Comparison of ENCODE assay signal across 9 cellular contexts in the genomic region with DNA sequence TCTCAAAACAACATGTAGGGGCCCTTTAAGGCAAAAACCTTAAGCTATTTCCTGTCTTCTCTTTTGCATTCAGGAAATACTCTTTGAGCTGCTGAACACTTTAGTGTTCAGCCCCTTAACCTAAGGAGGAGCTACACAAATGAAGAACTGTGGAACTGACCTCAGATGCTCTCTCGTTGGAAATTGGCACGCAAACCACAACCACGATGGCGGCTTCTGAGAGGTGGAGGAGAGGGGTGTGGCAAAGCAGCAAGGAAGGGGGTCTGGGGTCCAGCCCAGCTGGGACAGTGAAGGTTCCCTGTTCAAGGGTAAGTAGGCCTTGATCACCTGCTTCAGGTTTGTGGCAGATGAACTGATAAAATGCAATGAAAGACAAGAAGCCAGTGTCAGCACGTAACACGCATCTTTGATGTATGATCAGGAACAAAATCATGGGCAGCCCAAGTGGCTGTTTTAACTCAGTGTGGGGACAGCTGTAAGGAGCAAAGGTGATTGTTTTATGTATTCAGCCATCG.
DNase-seq lines count a peak whose midpoint lies in the region; TF ChIP-seq lines count a peak whose summit lies in the region.
"Had no signal": no experiment of that assay in that cellular context is flagged by ENCODE, and none has a peak within 500 bp of the region (broad histone marks: within the 10 kb centered on the region; RNA-seq: fewer than 3 reads in every experiment).

No MANE protein-coding gene starts in this region.

- no peak overlapping the region for H3K4ac ChIP-seq in mesendoderm (ENCODE audit: low read depth, low read length)

- POLR2A ChIA-PET in activated CD4-positive, alpha-beta memory T cell treated with anti-CD3 and anti-CD28 coated beads, Interleukin-2, amount 10 ng/mL, durations not matched to agents 7 days and 5 days (lab: Charles Lee) = interaction anchor here (0.8 to 5.7 kb wide), 16 partner anchors 10 to 329 kb away, joined by 3 to 62 read pairs (median 4); partner anchors contain the start of gene TNRC6C
- POLR2A ChIA-PET in RWPE1 (lab: Yijun Ruan, JAX; ENCODE audit: low non-redundant PET) = no interaction called here

- no peaks in the 10 kb centered on the region for H3K9me2 ChIP-seq in MM.1S (replicated peaks; ENCODE audit: insufficient read depth, low read length)

- no peaks in the 10 kb centered on the region for H4K20me1 ChIP-seq in MM.1S (ENCODE audit: insufficient read depth, low read length)

- H3K36me3 Mint-ChIP-seq in activated CD4-positive, alpha-beta memory T cell treated with anti-CD3 and anti-CD28 coated beads, Interleukin-2, amount 10 ng/mL, durations not matched to agents 7 days and 5 days (ENCODE audit: low read depth) = peaks cover 30% of the 10 kb centered on the region
- peaks cover 20% of the 10 kb centered on the region for H3K36me3 Mint-ChIP-seq in stimulated activated naive CD8-positive, alpha-beta T cell treated with anti-CD3 and anti-CD28 coated beads, Interleukin-15, Interleukin-2, amounts not matched to agents 100 ng/mL and 50 ng/mL, for 24 hours (ENCODE audit: low read depth)

- H2BK120ac ChIP-seq in mesendoderm (ENCODE audit: low read depth, low read length) = no peak overlapping the region

- H3K4me3 Mint-ChIP-seq in activated CD4-positive, alpha-beta memory T cell treated with anti-CD3 and anti-CD28 coated beads, Interleukin-2, amount 10 ng/mL, durations not matched to agents 7 days and 5 days = peak overlapping the region; percentile 85
- H3K4me3 Mint-ChIP-seq in stimulated activated naive CD8-positive, alpha-beta T cell treated with anti-CD3 and anti-CD28 coated beads, Interleukin-15, Interleukin-2, amounts not matched to agents 100 ng/mL and 50 ng/mL, for 24 hours = peak overlapping the region; percentile 88

- no peak overlapping the region for H2BK5ac ChIP-seq in mesendoderm (ENCODE audit: low read length)

- H3K27me3 ChIP-seq in MM.1S (replicated peaks; ENCODE audit: insufficient read depth, low read length) (no peaks in the 10 kb centered on the region), mesendoderm (ENCODE audit: insufficient read depth, low read length, poor library complexity) (no peaks in the 10 kb centered on the region), tibial artery (no peaks in the 10 kb centered on the region)

- H3K27ac Mint-ChIP-seq in activated CD4-positive, alpha-beta memory T cell treated with anti-CD3 and anti-CD28 coated beads, Interleukin-2, amount 10 ng/mL, durations not matched to agents 7 days and 5 days = peak overlapping the region; percentile 97
- H3K27ac Mint-ChIP-seq in stimulated activated naive CD8-positive, alpha-beta T cell treated with anti-CD3 and anti-CD28 coated beads, Interleukin-15, Interleukin-2, amounts not matched to agents 100 ng/mL and 50 ng/mL, for 24 hours = peak overlapping the region; percentile 96

- H2BK15ac ChIP-seq in mesendoderm (replicated peaks; ENCODE audit: low read depth) = no peak overlapping the region

- peak overlapping the region; percentile 71 for H3K9ac ChIP-seq in MM.1S (ENCODE audit: low read length)
- no peak overlapping the region for H3K9ac ChIP-seq in mesendoderm (ENCODE audit: low read length)

- DNase-seq in MM.1S (peak; percentile 93), germinal center (ENCODE audit: low spot score) (peak; percentile 53), RWPE1 (ENCODE audit: low spot score) (no peak), mesendoderm (no peak), tibial artery (no peak)
- peak; percentile 90 for DNase-seq in activated CD4-positive, alpha-beta memory T cell treated with anti-CD3 and anti-CD28 coated beads, Interleukin-2, amount 10 ng/mL, durations not matched to agents 7 days and 5 days
- DNase-seq: foreskin melanocyte had no signal

- no peaks in the 10 kb centered on the region for H3K79me1 ChIP-seq in mesendoderm (ENCODE audit: low read length)

- H3K4me1 ChIP-seq in MM.1S (ENCODE audit: low read length) = peaks cover 17% of the 10 kb centered on the region
- no peaks in the 10 kb centered on the region for H3K4me1 ChIP-seq in mesendoderm (ENCODE audit: control insufficient read depth, low read depth, low read length)
- no peaks in the 10 kb centered on the region for H3K4me1 ChIP-seq in tibial artery
- H3K4me1 ChIP-seq: prostate gland had no signal

- no peak overlapping the region for H3K18ac ChIP-seq in mesendoderm (ENCODE audit: low read length)

- no CpG with 5 or more reads among the region's 7 CpGs for WGBS in mesendoderm (ENCODE audit: extremely low coverage, insufficient coverage, low lambda C conversion rate)

- H3K4me3 ChIP-seq in MM.1S (ENCODE audit: low read length) (peak overlapping the region; percentile 64), mesendoderm (ENCODE audit: low read length) (no peak overlapping the region), tibial artery (no peak overlapping the region)
- H3K4me3 ChIP-seq: prostate gland had no signal

- intact Hi-C loops in tibial artery (cut with DNase I; ENCODE audit: low total_unique reads) = no loop called here

- CTCF ChIA-PET in activated CD4-positive, alpha-beta memory T cell treated with anti-CD3 and anti-CD28 coated beads, Interleukin-2, amount 10 ng/mL, durations not matched to agents 7 days and 5 days (lab: Charles Lee) = interaction anchor here (0.8 to 2.8 kb wide), 7 partner anchors 16 to 354 kb away, joined by 3 to 15 read pairs (median 3); no protein-coding TSS in a partner anchor
- CTCF ChIA-PET in RWPE1 (lab: Yijun Ruan, JAX) = no interaction called here

- H3K27ac ChIP-seq in MM.1S (ENCODE audit: low read length) = peak overlapping the region; percentile 93
- H3K27ac ChIP-seq in RWPE1 = no peak overlapping the region
- H3K27ac ChIP-seq in mesendoderm (ENCODE audit: low read depth, low read length) = no peak overlapping the region
- H3K27ac ChIP-seq in tibial artery = no peak overlapping the region
- H3K27ac ChIP-seq: prostate gland had no signal

- no peak overlapping the region for H4K8ac ChIP-seq in mesendoderm (ENCODE audit: low read depth, low read length)

- peaks cover 20% of the 10 kb centered on the region for H3K9me3 Mint-ChIP-seq in activated CD4-positive, alpha-beta memory T cell treated with anti-CD3 and anti-CD28 coated beads, Interleukin-2, amount 10 ng/mL, durations not matched to agents 7 days and 5 days
- H3K9me3 Mint-ChIP-seq in stimulated activated naive CD8-positive, alpha-beta T cell treated with anti-CD3 and anti-CD28 coated beads, Interleukin-15, Interleukin-2, amounts not matched to agents 100 ng/mL and 50 ng/mL, for 24 hours = peaks cover 20% of the 10 kb centered on the region

- no peak overlapping the region for H4K5ac ChIP-seq in mesendoderm (ENCODE audit: low read length)

- H3K79me2 ChIP-seq in MM.1S (ENCODE audit: low read length) = peaks cover 4% of the 10 kb centered on the region
- H3K79me2 ChIP-seq in mesendoderm (ENCODE audit: control insufficient read depth, insufficient read depth, low read length) = no peaks in the 10 kb centered on the region

- TF ChIP-seq CTCF in MM.1S (IDR thresholded peaks at IDR 0.05; ENCODE audit: low read length) = no peak
- no peak for TF ChIP-seq CTCF in RWPE1 (conservative IDR thresholded peaks at IDR 0.05; ENCODE audit: low read depth)
- no peak for TF ChIP-seq CTCF in tibial artery (IDR thresholded peaks at IDR 0.05)

- no peak overlapping the region for H3K23ac ChIP-seq in mesendoderm (ENCODE audit: low read length)

- H3K4me1 Mint-ChIP-seq in activated CD4-positive, alpha-beta memory T cell treated with anti-CD3 and anti-CD28 coated beads, Interleukin-2, amount 10 ng/mL, durations not matched to agents 7 days and 5 days = peaks cover 46% of the 10 kb centered on the region
- H3K4me1 Mint-ChIP-seq in stimulated activated naive CD8-positive, alpha-beta T cell treated with anti-CD3 and anti-CD28 coated beads, Interleukin-15, Interleukin-2, amounts not matched to agents 100 ng/mL and 50 ng/mL, for 24 hours (ENCODE audit: low read depth) = peaks cover 44% of the 10 kb centered on the region

- H3K4me2 ChIP-seq in MM.1S (ENCODE audit: low read depth, low read length) = peak overlapping the region; percentile 73
- H3K4me2 ChIP-seq in mesendoderm (ENCODE audit: low read length) = no peak overlapping the region

- H3K9me3 ChIP-seq in MM.1S (replicated peaks; ENCODE audit: insufficient read depth, low read length) (no peaks in the 10 kb centered on the region; the same call in 1 of the 2 replicates), tibial artery (no peaks in the 10 kb centered on the region)
- H3K9me3 ChIP-seq: prostate gland had no signal

- H3F3A ChIP-seq in MM.1S (ENCODE audit: insufficient read depth, low read length) = peaks cover 23% of the 10 kb centered on the region

- peak overlapping the region; percentile 72 for H2AFZ ChIP-seq in MM.1S (ENCODE audit: low read length)

- H3K36me3 ChIP-seq in MM.1S (replicated peaks; ENCODE audit: insufficient read depth, low read length) = no peaks in the 10 kb centered on the region
- no peaks in the 10 kb centered on the region for H3K36me3 ChIP-seq in mesendoderm (ENCODE audit: control insufficient read depth, insufficient read depth, low read length)
- no peaks in the 10 kb centered on the region for H3K36me3 ChIP-seq in tibial artery
- H3K36me3 ChIP-seq: prostate gland had no signal

- H3K27me3 Mint-ChIP-seq in activated CD4-positive, alpha-beta memory T cell treated with anti-CD3 and anti-CD28 coated beads, Interleukin-2, amount 10 ng/mL, durations not matched to agents 7 days and 5 days = no peaks in the 10 kb centered on the region
- H3K27me3 Mint-ChIP-seq in stimulated activated naive CD8-positive, alpha-beta T cell treated with anti-CD3 and anti-CD28 coated beads, Interleukin-15, Interleukin-2, amounts not matched to agents 100 ng/mL and 50 ng/mL, for 24 hours = no peaks in the 10 kb centered on the region

- no peak overlapping the region for H3K56ac ChIP-seq in mesendoderm (ENCODE audit: low read length)

- H2AK5ac ChIP-seq in mesendoderm (ENCODE audit: low read length) = no peak overlapping the region

Comparison
In these comparisons a context has a peak if more than half of its experiments do, and no peak if none do; other contexts are left out.
1. DNase-seq: peak in MM.1S (single experiment), activated CD4-positive, alpha-beta memory T cell treated with anti-CD3 and anti-CD28 coated beads, Interleukin-2, amount 10 ng/mL, durations not matched to agents 7 days and 5 days (single experiment) and germinal center (single experiment); none in RWPE1 (single experiment), mesendoderm (single experiment) and tibial artery (0 of 2).